In the genomic region with DNA sequence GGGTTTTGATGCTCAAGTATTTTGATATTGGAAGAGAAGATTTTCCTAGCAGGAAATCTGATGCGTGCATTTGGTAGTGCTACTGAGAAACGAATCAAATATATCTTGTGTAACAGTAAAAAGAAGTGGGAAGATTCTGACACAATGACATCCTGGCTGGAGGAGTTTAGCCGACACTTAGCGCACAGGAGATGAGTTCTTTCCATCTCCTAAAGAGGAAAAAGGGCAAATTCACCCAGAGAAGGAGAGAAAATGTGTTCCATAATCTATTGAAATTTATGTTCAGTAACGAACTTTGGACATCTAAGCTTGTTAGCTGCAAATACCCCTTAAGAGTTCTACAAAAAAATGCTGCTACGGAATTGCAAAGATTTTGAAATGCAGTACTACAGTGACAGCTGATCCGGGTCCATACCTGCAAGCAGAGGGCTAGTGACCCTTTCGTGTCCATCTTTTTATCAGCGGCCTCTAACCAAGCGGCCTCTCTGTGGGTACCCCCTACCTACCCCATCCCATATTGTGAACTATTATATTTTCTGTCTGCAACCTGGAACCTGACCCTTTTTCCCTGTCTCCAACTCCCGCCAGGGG, we compare ENCODE assay signal across 8 cellular contexts. TPM values are rescaled to one million over a fixed set of nuclear protein-coding genes. Genes with fewer than 3 reads are reported as not detected.
A peak's percentile ranks its signal among the peaks of the same experiment; 100 is the strongest.
DNase-seq lines count a peak whose midpoint lies in the region; TF ChIP-seq lines count a peak whose summit lies in the region.

No MANE protein-coding gene starts in this region.

- H3K4me1 ChIP-seq in ES-I3 (ENCODE audit: insufficient read depth, low read length) = peaks cover 15% of the 10 kb centered on the region; the same call in 1 of the 2 replicates
- peaks cover 0 to 24% (median 4%) of the 10 kb centered on the region in 4 donors for H3K4me1 ChIP-seq in Peyer's patch
- no peaks in the 10 kb centered on the region for H3K4me1 ChIP-seq in parathyroid adenoma

- no peaks in the 10 kb centered on the region for H3K27me3 ChIP-seq in Peyer's patch
- no peaks in the 10 kb centered on the region for H3K27me3 ChIP-seq in parathyroid adenoma (ENCODE audit: control insufficient read depth, insufficient read depth, low read length)

- TF ChIP-seq POLR2A in Peyer's patch (IDR thresholded peaks at IDR 0.05) (no peak), erythroblast (IDR thresholded peaks at IDR 0.05; ENCODE audit: low read length) (peak; percentile 23)

- 0 out of 2 replicates have a peak, but pooled peaks cover 3% of the 10 kb centered on the region for H3K36me3 ChIP-seq in ES-I3 (ENCODE audit: insufficient read depth, low read length)
- peaks cover 0 to 11% (median 0%) of the 10 kb centered on the region in 3 donors for H3K36me3 ChIP-seq in Peyer's patch
- no peaks in the 10 kb centered on the region for H3K36me3 ChIP-seq in parathyroid adenoma (ENCODE audit: control insufficient read depth, insufficient read depth, low read length)

- H3K9ac ChIP-seq in ES-I3 (ENCODE audit: low read depth, low read length) = peak overlapping the region; percentile 46
- no peak overlapping the region for H3K9ac ChIP-seq in parathyroid adenoma

- peak overlapping the region; percentile 89 for H2AFZ ChIP-seq in parathyroid adenoma

- DNase-seq in Peyer's patch = no peak
- peak; percentile 33 to 52 for DNase-seq in erythroblast (lab: John Stamatoyannopoulos, UW)
- DNase-seq in DMS 273 treated with DMSO at 0.1 percent for 48 hours (lab: John Stamatoyannopoulos, UW) = no peak
- no peak for DNase-seq in NCI-H1694 (lab: John Stamatoyannopoulos, UW)
- no peak for DNase-seq in stimulated activated naive CD4-positive, alpha-beta T cell treated with Interleukin-2 at 50 U/mL for 16 hours (lab: John Stamatoyannopoulos, UW)
- DNase-seq in NCI-H2171 treated with DMSO at 0.1 percent for 48 hours (lab: John Stamatoyannopoulos, UW) = no peak

- peak overlapping the region; percentile 73 to 88 (median 85) for H3K4me3 ChIP-seq in Peyer's patch
- peak overlapping the region; percentile 67 for H3K4me3 ChIP-seq in parathyroid adenoma (ENCODE audit: low read depth, low read length)

- TF ChIP-seq CTCF in Peyer's patch (IDR thresholded peaks at IDR 0.05) (no peak), parathyroid adenoma (IDR thresholded peaks at IDR 0.05) (no peak)

- H3K9me3 ChIP-seq in ES-I3 (ENCODE audit: control insufficient read depth, insufficient read depth, low read length) = no peaks in the 10 kb centered on the region
- no peaks in the 10 kb centered on the region for H3K9me3 ChIP-seq in Peyer's patch
- H3K9me3 ChIP-seq in parathyroid adenoma (ENCODE audit: control insufficient read depth, low read length) = no peaks in the 10 kb centered on the region

- peak overlapping the region in 2 of 4 donors; percentile 77 to 83 for H3K27ac ChIP-seq in Peyer's patch
- H3K27ac ChIP-seq in parathyroid adenoma = no peak overlapping the region

- no peaks in the 10 kb centered on the region for H3K79me2 ChIP-seq in parathyroid adenoma

- peak overlapping the region; percentile 89 for H3K4me2 ChIP-seq in parathyroid adenoma (ENCODE audit: low read length)

RNA-seq across cellular contexts. Expression of gene CPOX, which starts 1.0 kb away (rescaled TPM):
- total RNA-seq in Peyer's patch = 10 to 100 TPM; 16.8 to 68.5 (median 36.0) TPM

Comparison
In these comparisons a context has a peak if more than half of its experiments do, and no peak if none do; other contexts are left out.
1. DNase-seq: peak in erythroblast (2 of 2); none in Peyer's patch (0 of 3), DMS 273 treated with DMSO at 0.1 percent for 48 hours (single experiment), NCI-H1694 (single experiment), stimulated activated naive CD4-positive, alpha-beta T cell treated with Interleukin-2 at 50 U/mL for 16 hours (single experiment) and NCI-H2171 treated with DMSO at 0.1 percent for 48 hours (single experiment).